21 cellular contexts compared by ENCODE assay signal in genomic region chr3:102085431-102086226, GRCh38.
A peak's percentile ranks its signal among the peaks of the same experiment; 100 is the strongest.
DNase-seq lines count a peak whose midpoint lies in the region; ATAC-seq and TF ChIP-seq lines count a peak whose summit lies in the region.
"Had no signal": no experiment of that assay in that cellular context is flagged by ENCODE, and none has a peak within 500 bp of the region (broad histone marks: within the 10 kb centered on the region; RNA-seq: fewer than 3 reads in every experiment).

No MANE protein-coding gene starts in this region.

- CTCF ChIA-PET in activated naive CD4-positive, alpha-beta T cell treated with anti-CD3 and anti-CD28 coated beads for 36 hours (lab: Charles Lee) = interaction anchor here (0.9 to 1.5 kb wide), 5 partner anchors 26 to 271 kb away, joined by 3 to 7 read pairs (median 3); no protein-coding TSS in a partner anchor
- CTCF ChIA-PET in activated naive CD4-positive, alpha-beta T cell treated with anti-CD3 and anti-CD28 coated beads, Interleukin-2, amount 10 ng/mL, durations not matched to agents 7 days and 5 days (lab: Charles Lee) = interaction anchor here (2.0 kb wide), 1 partner anchor 144 kb away, joined by 7 read pairs; no protein-coding TSS in a partner anchor

- peaks cover 32% of the 10 kb centered on the region for H3K4me1 Mint-ChIP-seq in activated naive CD4-positive, alpha-beta T cell treated with anti-CD3 and anti-CD28 coated beads for 36 hours (ENCODE audit: low read depth)
- peaks cover 29% of the 10 kb centered on the region for H3K4me1 Mint-ChIP-seq in activated naive CD4-positive, alpha-beta T cell treated with anti-CD3 and anti-CD28 coated beads, Interleukin-2, amount 10 ng/mL, durations not matched to agents 7 days and 5 days
- H3K4me1 Mint-ChIP-seq in T-helper 1 cell treated with Interleukin-12 subunit alpha and Interleukin-12 subunit beta and Interleukin-4 antibody, amounts not matched to agents 30 μg/mL and 1 μg/mL, for 36 hours (ENCODE audit: low read depth) = peaks cover 23% of the 10 kb centered on the region
- peaks cover 35% of the 10 kb centered on the region for H3K4me1 Mint-ChIP-seq in stimulated activated naive CD8-positive, alpha-beta T cell treated with anti-CD3 and anti-CD28 coated beads, Interleukin-15, amount 100 ng/mL, for 72 hours
- no peaks in the 10 kb centered on the region for H3K4me1 Mint-ChIP-seq in immature natural killer cell

- DNase-seq in activated naive CD4-positive, alpha-beta T cell treated with anti-CD3 and anti-CD28 coated beads for 36 hours = peak; percentile 50
- no peak for DNase-seq in activated naive CD4-positive, alpha-beta T cell treated with anti-CD3 and anti-CD28 coated beads, Interleukin-2, amount 10 ng/mL, durations not matched to agents 7 days and 5 days
- DNase-seq in fibroblast of villous mesenchyme (ENCODE audit: low read depth) = peak; percentile 46
- peak in 1 of 2 donors; percentile 54 for DNase-seq in stimulated activated naive CD8-positive, alpha-beta T cell treated with anti-CD3 and anti-CD28 coated beads, Interleukin-15, amount 100 ng/mL, for 72 hours
- no peak for DNase-seq in NCI-H345 (lab: John Stamatoyannopoulos, UW)
- no peak for DNase-seq in immature natural killer cell
- no peak for DNase-seq in NAMALWA (ENCODE audit: low spot score)
- DNase-seq: activated CD4-positive, alpha-beta T cell treated with anti-CD3 and anti-CD28 coated beads, Interleukin-2, amount 50 U/mL, for 48 hours; activated naive CD4-positive, alpha-beta T cell treated with Interleukin-2 at 50 U/mL for 16 hours; dermis blood vessel endothelial cell; GOT3; naive thymus-derived CD4-positive, alpha-beta T cell; NCI-H1417 treated with DMSO at 0.1 percent for 48 hours; NCI-H2171 treated with DMSO at 0.1 percent for 48 hours; SIG-M5; T-helper 9 cell had no signal

- H3K27ac Mint-ChIP-seq in activated naive CD4-positive, alpha-beta T cell treated with anti-CD3 and anti-CD28 coated beads for 36 hours = peak overlapping the region; percentile 70
- no peak overlapping the region for H3K27ac Mint-ChIP-seq in activated naive CD4-positive, alpha-beta T cell treated with anti-CD3 and anti-CD28 coated beads, Interleukin-2, amount 10 ng/mL, durations not matched to agents 7 days and 5 days
- H3K27ac Mint-ChIP-seq in T-helper 1 cell treated with Interleukin-12 subunit alpha and Interleukin-12 subunit beta and Interleukin-4 antibody, amounts not matched to agents 30 μg/mL and 1 μg/mL, for 36 hours = peak overlapping the region; percentile 23
- H3K27ac Mint-ChIP-seq in stimulated activated naive CD8-positive, alpha-beta T cell treated with anti-CD3 and anti-CD28 coated beads, Interleukin-15, amount 100 ng/mL, for 72 hours = peak overlapping the region; percentile 39 to 95
- no peak overlapping the region for H3K27ac Mint-ChIP-seq in immature natural killer cell

- no peaks in the 10 kb centered on the region for H3K9me3 Mint-ChIP-seq in activated naive CD4-positive, alpha-beta T cell treated with anti-CD3 and anti-CD28 coated beads for 36 hours
- no peaks in the 10 kb centered on the region for H3K9me3 Mint-ChIP-seq in activated naive CD4-positive, alpha-beta T cell treated with anti-CD3 and anti-CD28 coated beads, Interleukin-2, amount 10 ng/mL, durations not matched to agents 7 days and 5 days
- peaks cover 15% of the 10 kb centered on the region for H3K9me3 Mint-ChIP-seq in T-helper 1 cell treated with Interleukin-12 subunit alpha and Interleukin-12 subunit beta and Interleukin-4 antibody, amounts not matched to agents 30 μg/mL and 1 μg/mL, for 36 hours
- H3K9me3 Mint-ChIP-seq in stimulated activated naive CD8-positive, alpha-beta T cell treated with anti-CD3 and anti-CD28 coated beads, Interleukin-15, amount 100 ng/mL, for 72 hours = peaks cover 0 to 9% of the 10 kb centered on the region in 2 donors
- no peaks in the 10 kb centered on the region for H3K9me3 Mint-ChIP-seq in immature natural killer cell

- no peak for TF ChIP-seq CTCF in fibroblast of villous mesenchyme (IDR thresholded peaks at IDR 0.05; ENCODE audit: insufficient read depth, low read depth, low read length)

- peak; percentile 94 for ATAC-seq in stimulated activated naive CD8-positive, alpha-beta T cell treated with anti-CD3 and anti-CD28 coated beads, Interleukin-15, amount 100 ng/mL, for 72 hours
- ATAC-seq: gastroesophageal sphincter; naive thymus-derived CD4-positive, alpha-beta T cell had no signal

- intact Hi-C loops in activated naive CD4-positive, alpha-beta T cell treated with anti-CD3 and anti-CD28 coated beads for 36 hours (cut with micrococcal nuclease) = loop anchor here (1.0 to 10.0 kb wide), 11 partner anchors 16 to 571 kb away; partner anchors contain the start of genes CEP97 and SENP7

- H3K4me3 ChIP-seq in fibroblast of villous mesenchyme (ENCODE audit: low read depth, low read length) = no peak overlapping the region
- H3K4me3 ChIP-seq: breast epithelium, gastroesophageal sphincter, lung, prostate gland had no signal

- no peak overlapping the region for H3K4me3 Mint-ChIP-seq in activated naive CD4-positive, alpha-beta T cell treated with anti-CD3 and anti-CD28 coated beads for 36 hours
- no peak overlapping the region for H3K4me3 Mint-ChIP-seq in activated naive CD4-positive, alpha-beta T cell treated with anti-CD3 and anti-CD28 coated beads, Interleukin-2, amount 10 ng/mL, durations not matched to agents 7 days and 5 days
- H3K4me3 Mint-ChIP-seq in T-helper 1 cell treated with Interleukin-12 subunit alpha and Interleukin-12 subunit beta and Interleukin-4 antibody, amounts not matched to agents 30 μg/mL and 1 μg/mL, for 36 hours = no peak overlapping the region
- H3K4me3 Mint-ChIP-seq in stimulated activated naive CD8-positive, alpha-beta T cell treated with anti-CD3 and anti-CD28 coated beads, Interleukin-15, amount 100 ng/mL, for 72 hours = peak overlapping the region; percentile 19 to 62
- no peak overlapping the region for H3K4me3 Mint-ChIP-seq in immature natural killer cell

- peaks cover 2% of the 10 kb centered on the region for H3K36me3 Mint-ChIP-seq in activated naive CD4-positive, alpha-beta T cell treated with anti-CD3 and anti-CD28 coated beads for 36 hours (ENCODE audit: low read depth)
- H3K36me3 Mint-ChIP-seq in activated naive CD4-positive, alpha-beta T cell treated with anti-CD3 and anti-CD28 coated beads, Interleukin-2, amount 10 ng/mL, durations not matched to agents 7 days and 5 days = peaks cover 6% of the 10 kb centered on the region
- peaks cover 7% of the 10 kb centered on the region for H3K36me3 Mint-ChIP-seq in T-helper 1 cell treated with Interleukin-12 subunit alpha and Interleukin-12 subunit beta and Interleukin-4 antibody, amounts not matched to agents 30 μg/mL and 1 μg/mL, for 36 hours (ENCODE audit: low read depth)
- H3K36me3 Mint-ChIP-seq in immature natural killer cell = no peaks in the 10 kb centered on the region

- H3K27me3 Mint-ChIP-seq in activated naive CD4-positive, alpha-beta T cell treated with anti-CD3 and anti-CD28 coated beads for 36 hours (ENCODE audit: low read depth) = no peaks in the 10 kb centered on the region
- H3K27me3 Mint-ChIP-seq in activated naive CD4-positive, alpha-beta T cell treated with anti-CD3 and anti-CD28 coated beads, Interleukin-2, amount 10 ng/mL, durations not matched to agents 7 days and 5 days = no peaks in the 10 kb centered on the region
- no peaks in the 10 kb centered on the region for H3K27me3 Mint-ChIP-seq in T-helper 1 cell treated with Interleukin-12 subunit alpha and Interleukin-12 subunit beta and Interleukin-4 antibody, amounts not matched to agents 30 μg/mL and 1 μg/mL, for 36 hours (ENCODE audit: low read depth)
- no peaks in the 10 kb centered on the region for H3K27me3 Mint-ChIP-seq in stimulated activated naive CD8-positive, alpha-beta T cell treated with anti-CD3 and anti-CD28 coated beads, Interleukin-15, amount 100 ng/mL, for 72 hours
- H3K27me3 Mint-ChIP-seq in immature natural killer cell (ENCODE audit: low read depth in 3 of 3) = peaks cover 0 to 8% (median 0%) of the 10 kb centered on the region in 3 donors

Comparison
In these comparisons a context has a peak if more than half of its experiments do, and no peak if none do; other contexts are left out.
1. DNase-seq: peak in activated naive CD4-positive, alpha-beta T cell treated with anti-CD3 and anti-CD28 coated beads for 36 hours (single experiment) and fibroblast of villous mesenchyme (single experiment); none in activated naive CD4-positive, alpha-beta T cell treated with anti-CD3 and anti-CD28 coated beads, Interleukin-2, amount 10 ng/mL, durations not matched to agents 7 days and 5 days (single experiment), NCI-H345 (single experiment), immature natural killer cell (0 of 3) and NAMALWA (single experiment).
2. H3K27ac Mint-ChIP-seq: peak in activated naive CD4-positive, alpha-beta T cell treated with anti-CD3 and anti-CD28 coated beads for 36 hours (single experiment), T-helper 1 cell treated with Interleukin-12 subunit alpha and Interleukin-12 subunit beta and Interleukin-4 antibody, amounts not matched to agents 30 μg/mL and 1 μg/mL, for 36 hours (single experiment) and stimulated activated naive CD8-positive, alpha-beta T cell treated with anti-CD3 and anti-CD28 coated beads, Interleukin-15, amount 100 ng/mL, for 72 hours (2 of 2); none in activated naive CD4-positive, alpha-beta T cell treated with anti-CD3 and anti-CD28 coated beads, Interleukin-2, amount 10 ng/mL, durations not matched to agents 7 days and 5 days (single experiment) and immature natural killer cell (0 of 6).
3. H3K4me3 Mint-ChIP-seq: peak in stimulated activated naive CD8-positive, alpha-beta T cell treated with anti-CD3 and anti-CD28 coated beads, Interleukin-15, amount 100 ng/mL, for 72 hours (2 of 2); none in activated naive CD4-positive, alpha-beta T cell treated with anti-CD3 and anti-CD28 coated beads for 36 hours (single experiment), activated naive CD4-positive, alpha-beta T cell treated with anti-CD3 and anti-CD28 coated beads, Interleukin-2, amount 10 ng/mL, durations not matched to agents 7 days and 5 days (single experiment), T-helper 1 cell treated with Interleukin-12 subunit alpha and Interleukin-12 subunit beta and Interleukin-4 antibody, amounts not matched to agents 30 μg/mL and 1 μg/mL, for 36 hours (single experiment) and immature natural killer cell (0 of 5).